Comparison of ENCODE assay signal across 9 cellular contexts in genomic region chr3:107988464-107989156, GRCh38.
A peak's percentile ranks its signal among the peaks of the same experiment; 100 is the strongest.
DNase-seq lines count a peak whose midpoint lies in the region; ATAC-seq and TF ChIP-seq lines count a peak whose summit lies in the region.
"Had no signal": no experiment of that assay in that cellular context is flagged by ENCODE, and none has a peak within 500 bp of the region (broad histone marks: within the 10 kb centered on the region; RNA-seq: fewer than 3 reads in every experiment).

No MANE protein-coding gene starts in this region.

- no TSS peak for BruUV-seq in mammary epithelial cell (replicated peaks; lab: Mats Ljungman, UMichigan)

- H2AFZ ChIP-seq in Karpas-422 (ENCODE audit: low read length) (peak overlapping the region; percentile 38; the same call in 1 of the 2 replicates), mammary epithelial cell (ENCODE audit: low read depth, low read length) (no peak overlapping the region)

- H3K9me2 ChIP-seq in Karpas-422 (replicated peaks; ENCODE audit: insufficient read depth, low read length) = no peaks in the 10 kb centered on the region

- peak overlapping the region; percentile 5 for H3K4me3 ChIP-seq in Karpas-422 (ENCODE audit: low read length)
- H3K4me3 ChIP-seq in mammary epithelial cell (replicated peaks in 1 of 3; ENCODE audit: insufficient read depth in 1 of 3, low read depth in 2 of 3, low read length in 3 of 3) = no peak overlapping the region
- H3K4me3 ChIP-seq in mucosa of rectum (ENCODE audit: low read length in 2 of 2) = peak overlapping the region in 1 of 2 donors; percentile 26

- WGBS in mammary epithelial cell (ENCODE audit: low coverage, missing lambda C conversion rate) = 50% methylated on average over 6 of the region's 6 CpGs

- no peaks in the 10 kb centered on the region for H3K9me3 ChIP-seq in CD4-positive, alpha-beta T cell (ENCODE audit: control insufficient read depth, low read length)
- H3K9me3 ChIP-seq in Karpas-422 (ENCODE audit: low read length) (no peaks in the 10 kb centered on the region), mammary epithelial cell (replicated peaks; ENCODE audit: insufficient read depth, low read length) (no peaks in the 10 kb centered on the region), mucosa of rectum (ENCODE audit: control insufficient read depth in 2 of 2, low read length in 2 of 2) (no peaks in the 10 kb centered on the region)
- H3K9me3 ChIP-seq: neutrophil had no signal

- CTCF ChIA-PET in CD4-positive, alpha-beta T cell (lab: Charles Lee) = no interaction called here
- CTCF ChIA-PET in mammary epithelial cell (lab: Charles Lee; ENCODE audit: low non-redundant PET) = no interaction called here

- in situ Hi-C loops in mammary epithelial cell (cut with MboI; ENCODE audit: low sequenced_read_pairs in 2 of 2) = no loop called here

- H4K20me1 ChIP-seq in Karpas-422 (ENCODE audit: insufficient read depth, low read depth, low read length) (no peaks in the 10 kb centered on the region), mammary epithelial cell (ENCODE audit: insufficient read depth, low read length) (no peaks in the 10 kb centered on the region)

- intact Hi-C loops in CD4-positive, alpha-beta T cell (cut with DNase I, micrococcal nuclease) = no loop called here
- intact Hi-C loops in mammary epithelial cell (cut with micrococcal nuclease) = loop anchor here (5.0 kb wide), 2 partner anchors 51 to 99 kb away; no protein-coding TSS in a partner anchor

- H3K4me2 ChIP-seq in Karpas-422 (ENCODE audit: low read depth, low read length, poor library complexity, severe bottlenecking) (peak overlapping the region; percentile 57), mammary epithelial cell (ENCODE audit: insufficient read depth, low read depth, low read length) (no peak overlapping the region)

- no peaks in the 10 kb centered on the region for H3K79me2 ChIP-seq in Karpas-422 (ENCODE audit: low read length)
- no peaks in the 10 kb centered on the region for H3K79me2 ChIP-seq in mammary epithelial cell (ENCODE audit: insufficient read depth, low read length)

- peaks cover 34% of the 10 kb centered on the region for H3K4me1 Mint-ChIP-seq in CD4-positive, alpha-beta T cell (ENCODE audit: low read depth)

- dilution Hi-C loops in mammary epithelial cell (cut with HindIII; ENCODE audit: low sequenced_read_pairs) = no loop called here

- H3K27ac Mint-ChIP-seq in CD4-positive, alpha-beta T cell = no peak overlapping the region

- no peaks in the 10 kb centered on the region for H3K27me3 ChIP-seq in CD4-positive, alpha-beta T cell (ENCODE audit: control insufficient read depth, insufficient read depth, low read length)
- H3K27me3 ChIP-seq in Karpas-422 (ENCODE audit: low read length) (no peaks in the 10 kb centered on the region), mammary epithelial cell (ENCODE audit: insufficient read depth, low read length) (no peaks in the 10 kb centered on the region), mucosa of rectum (ENCODE audit: control insufficient read depth in 2 of 2, insufficient read depth in 2 of 2, low read length in 2 of 2) (no peaks in the 10 kb centered on the region)

- H3K36me3 ChIP-seq in Karpas-422 (ENCODE audit: insufficient read depth, low read length) (no peaks in the 10 kb centered on the region), mammary epithelial cell (ENCODE audit: insufficient read depth, low read length) (no peaks in the 10 kb centered on the region), mucosa of rectum (ENCODE audit: control insufficient read depth in 2 of 2, insufficient read depth in 2 of 2, low read length in 2 of 2) (no peaks in the 10 kb centered on the region)
- H3K36me3 ChIP-seq: neutrophil had no signal

- H3K4me1 ChIP-seq in Karpas-422 (ENCODE audit: low read length) = peaks cover 70% of the 10 kb centered on the region
- peaks cover 41% of the 10 kb centered on the region for H3K4me1 ChIP-seq in mammary epithelial cell (ENCODE audit: insufficient read depth, low read length)
- H3K4me1 ChIP-seq in mucosa of rectum (ENCODE audit: control insufficient read depth in 2 of 2, insufficient read depth in 2 of 2, low read length in 2 of 2) = peaks cover 23 to 26% of the 10 kb centered on the region in 2 donors

- peak overlapping the region; percentile 20 for H3K4me3 Mint-ChIP-seq in CD4-positive, alpha-beta T cell

- no peaks in the 10 kb centered on the region for H3K9me3 Mint-ChIP-seq in CD4-positive, alpha-beta T cell

- H3K27ac ChIP-seq in CD4-positive, alpha-beta T cell (ENCODE audit: low read depth, low read length) = no peak overlapping the region
- peak overlapping the region; percentile 51 for H3K27ac ChIP-seq in Karpas-422 (ENCODE audit: low read length)
- peak overlapping the region; percentile 65 for H3K27ac ChIP-seq in mammary epithelial cell (ENCODE audit: insufficient read depth, low read depth, low read length)
- peak overlapping the region; percentile 56 for H3K27ac ChIP-seq in mucosa of rectum (ENCODE audit: low read depth in 2 of 2, low read length in 2 of 2)
- H3K27ac ChIP-seq: neutrophil had no signal

- peak; percentile 24 for ATAC-seq in CD4-positive, alpha-beta T cell (ENCODE audit: poor library complexity)
- ATAC-seq in GM21737 (IDR thresholded peaks at IDR 0.05; ENCODE audit: unreplicated experiment) (no peak), GM18505 (IDR thresholded peaks at IDR 0.05; ENCODE audit: unreplicated experiment) (no peak)

- no peaks in the 10 kb centered on the region for H3K36me3 Mint-ChIP-seq in CD4-positive, alpha-beta T cell (ENCODE audit: low read depth)

- TF ChIP-seq POLR2A in GM18505 (IDR thresholded peaks at IDR 0.05; ENCODE audit: borderline replicate concordance, extremely low read depth, insufficient read depth, insufficient read length) = no peak

- peak overlapping the region; percentile 35; the same call in 1 of the 2 replicates for H3K9ac ChIP-seq in Karpas-422 (ENCODE audit: low read length)
- H3K9ac ChIP-seq in mammary epithelial cell (ENCODE audit: insufficient read depth, low read length) = no peak overlapping the region
- no peak overlapping the region for H3K9ac ChIP-seq in mucosa of rectum (ENCODE audit: low read depth in 1 of 2, low read length in 2 of 2)

- TF ChIP-seq CTCF in CD4-positive, alpha-beta T cell (IDR thresholded peaks at IDR 0.05) = no peak
- no peak for TF ChIP-seq CTCF in mammary epithelial cell (conservative IDR thresholded peaks at IDR 0.05 in 1 of 2, IDR thresholded peaks at IDR 0.05 in 1 of 2; ENCODE audit: extremely low read depth in 1 of 2, insufficient read depth in 1 of 2, low read depth in 1 of 2, low read length in 2 of 2)

- H3K27me3 Mint-ChIP-seq in CD4-positive, alpha-beta T cell = no peaks in the 10 kb centered on the region

- peak in 4 of 10 experiments; percentile 6 to 22 (median 12) for DNase-seq in CD4-positive, alpha-beta T cell
- DNase-seq in Karpas-422 (peak; percentile 77), mammary epithelial cell (peak; percentile 64), NCI-H1694 treated with DMSO at 0.1 percent for 48 hours (lab: John Stamatoyannopoulos, UW) (no peak), middle frontal gyrus (ENCODE audit: extremely low spot score, low spot score) (no peak)

- POLR2A ChIA-PET in CD4-positive, alpha-beta T cell (lab: Charles Lee) = no interaction called here

Comparison
In these comparisons a context has a peak if more than half of its experiments do, and no peak if none do; other contexts are left out.
1. DNase-seq: peak in Karpas-422 (single experiment) and mammary epithelial cell (single experiment); none in NCI-H1694 treated with DMSO at 0.1 percent for 48 hours (single experiment) and middle frontal gyrus (single experiment).